Comparison of ENCODE assay signal across 8 cellular contexts in the genomic region with DNA sequence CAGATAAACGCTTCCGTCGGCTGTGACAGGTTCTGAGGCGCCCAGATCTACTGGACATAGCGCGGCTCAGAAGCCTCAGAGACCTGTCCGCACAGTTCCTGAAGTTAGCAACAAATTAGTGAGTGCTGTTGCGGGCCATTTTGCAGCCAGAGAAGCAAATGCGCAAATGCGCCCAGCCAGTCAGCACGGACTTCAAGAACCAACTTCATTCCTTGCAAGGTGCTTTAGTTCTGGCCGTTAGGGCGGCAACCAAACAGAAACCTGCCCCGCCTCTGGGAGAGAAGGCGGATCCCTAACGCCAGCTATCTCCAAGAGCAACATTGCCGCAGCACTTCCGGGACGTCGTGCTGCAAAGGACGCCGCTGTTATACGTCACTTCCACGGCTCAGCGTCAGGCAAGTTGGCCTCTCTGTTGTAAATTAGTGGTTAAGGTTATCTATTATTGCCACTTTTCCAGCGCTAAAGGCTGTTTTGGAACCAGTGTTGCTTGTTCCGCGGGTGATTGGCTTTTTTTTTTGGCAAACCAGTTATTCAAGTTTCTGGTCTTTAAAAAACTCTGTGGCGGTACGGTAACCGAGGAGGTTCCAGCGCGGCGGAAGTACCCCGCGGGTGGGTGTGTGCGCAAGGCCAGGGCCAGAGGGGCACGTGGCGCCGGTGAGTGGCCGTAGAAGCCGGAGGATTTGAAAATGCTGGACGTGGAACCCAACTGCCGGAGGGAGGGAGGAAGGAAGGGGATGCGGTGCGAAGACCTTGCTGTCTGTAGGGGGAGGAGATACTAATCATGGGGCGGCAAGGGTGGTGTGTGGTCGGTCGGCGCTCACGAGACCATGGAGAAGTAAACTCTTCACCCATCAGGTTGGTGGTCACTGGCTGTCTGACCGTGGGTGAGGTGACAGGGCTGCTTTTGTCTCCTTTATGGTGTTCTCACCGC. TPM values are rescaled to one million over a fixed set of nuclear protein-coding genes. Genes with fewer than 3 reads are reported as not detected.
DNase-seq lines count a peak whose midpoint lies in the region; ATAC-seq and TF ChIP-seq lines count a peak whose summit lies in the region.

A gene (plus strand): TSS at position 612 of the 931 bp plus-strand sequence. CDS start 403 bp downstream, outside the sequence.

- peak; percentile 100 for ATAC-seq in GM21381 (IDR thresholded peaks at IDR 0.05; ENCODE audit: unreplicated experiment)
- ATAC-seq in activated CD8-positive, alpha-beta memory T cell treated with anti-CD3 and anti-CD28 coated beads, Interleukin-2, amount 10 ng/mL, durations not matched to agents 7 days and 5 days, result peak; percentile 94

- no peak for TF ChIP-seq CTCF in endodermal cell (conservative IDR thresholded peaks at IDR 0.05)

- peak within 1 kb of the TSS; percentile 95 for H3K4me3 Mint-ChIP-seq in activated CD8-positive, alpha-beta memory T cell treated with anti-CD3 and anti-CD28 coated beads, Interleukin-2, amount 10 ng/mL, durations not matched to agents 7 days and 5 days
- H3K4me3 Mint-ChIP-seq in endodermal cell, result peak within 1 kb of the TSS; percentile 97

- H3K4me1 Mint-ChIP-seq in activated CD8-positive, alpha-beta memory T cell treated with anti-CD3 and anti-CD28 coated beads, Interleukin-2, amount 10 ng/mL, durations not matched to agents 7 days and 5 days, result peaks cover 58% of the 10 kb centered on the region
- peaks cover 32% of the 10 kb centered on the region for H3K4me1 Mint-ChIP-seq in endodermal cell

- no peaks in the 10 kb centered on the region for H3K27me3 Mint-ChIP-seq in activated CD8-positive, alpha-beta memory T cell treated with anti-CD3 and anti-CD28 coated beads, Interleukin-2, amount 10 ng/mL, durations not matched to agents 7 days and 5 days
- no peaks in the 10 kb centered on the region for H3K27me3 Mint-ChIP-seq in endodermal cell (ENCODE audit: insufficient read depth)

- H3K9me3 ChIP-seq in NT2/D1 (ENCODE audit: insufficient read depth, low read length), result no peaks in the 10 kb centered on the region
- H3K9me3 ChIP-seq in endodermal cell (ENCODE audit: control insufficient read depth, low read length), result no peaks in the 10 kb centered on the region

- WGBS in endodermal cell (ENCODE audit: insufficient coverage in 1 of 2, insufficient read length in 1 of 2), 2 experiments, result 2 to 6% methylated on average over 22 to 53 of the region's 53 CpGs

- H3K9me3 Mint-ChIP-seq in activated CD8-positive, alpha-beta memory T cell treated with anti-CD3 and anti-CD28 coated beads, Interleukin-2, amount 10 ng/mL, durations not matched to agents 7 days and 5 days (ENCODE audit: low read depth), result no peaks in the 10 kb centered on the region
- no peaks in the 10 kb centered on the region for H3K9me3 Mint-ChIP-seq in endodermal cell

- DNase-seq in COR-L47 (lab: John Stamatoyannopoulos, UW), result peak; percentile 83
- peak in 75 of 76 experiments; percentile 61 to 96 (median 90) for DNase-seq in HUDEP-2 (lab: John Stamatoyannopoulos, UW; ENCODE audit: unreplicated experiment in 76 of 76)
- DNase-seq in NT2/D1 (ENCODE audit: low read depth, low spot score), result peak; percentile 92
- DNase-seq in activated CD8-positive, alpha-beta memory T cell treated with anti-CD3 and anti-CD28 coated beads, Interleukin-2, amount 10 ng/mL, durations not matched to agents 7 days and 5 days, result peak; percentile 96
- peak; percentile 97 for DNase-seq in endodermal cell
- DNase-seq in mesenteric fat pad (ENCODE audit: low spot score), result peak; percentile 91
- DNase-seq in stimulated activated CD8-positive, alpha-beta memory T cell treated with anti-CD3 and anti-CD28 coated beads, Interleukin-15, amount 100 ng/mL, for 24 hours (ENCODE audit: low read depth), result peak; percentile 61

- H3K4me1 ChIP-seq in NT2/D1 (ENCODE audit: insufficient read depth, insufficient read length), result no peaks in the 10 kb centered on the region
- H3K4me1 ChIP-seq in endodermal cell (ENCODE audit: control insufficient read depth, insufficient read depth, low read length), result no peaks in the 10 kb centered on the region

- H3K27me3 ChIP-seq in NT2/D1 (ENCODE audit: insufficient read depth, insufficient read length), result no peaks in the 10 kb centered on the region
- no peaks in the 10 kb centered on the region for H3K27me3 ChIP-seq in endodermal cell (ENCODE audit: control insufficient read depth, insufficient read depth, low read length, poor library complexity, severe bottlenecking)

- H3K9ac ChIP-seq in NT2/D1 (ENCODE audit: insufficient read length, low read depth) (peak within 1 kb of the TSS; percentile 95), endodermal cell (ENCODE audit: extremely low read depth, low read length, poor library complexity, severe bottlenecking) (peak within 1 kb of the TSS; percentile 92)

- H3K27ac ChIP-seq in endodermal cell (ENCODE audit: low read depth, low read length), result peak within 1 kb of the TSS; percentile 73

- H3K27ac Mint-ChIP-seq in activated CD8-positive, alpha-beta memory T cell treated with anti-CD3 and anti-CD28 coated beads, Interleukin-2, amount 10 ng/mL, durations not matched to agents 7 days and 5 days, result peak within 1 kb of the TSS; percentile 98
- peak within 1 kb of the TSS; percentile 99 for H3K27ac Mint-ChIP-seq in endodermal cell

- peaks cover 36% of the 10 kb centered on the region for H3K36me3 Mint-ChIP-seq in activated CD8-positive, alpha-beta memory T cell treated with anti-CD3 and anti-CD28 coated beads, Interleukin-2, amount 10 ng/mL, durations not matched to agents 7 days and 5 days
- peaks cover 32% of the 10 kb centered on the region for H3K36me3 Mint-ChIP-seq in endodermal cell (ENCODE audit: low read depth)

- CTCF ChIA-PET in activated CD8-positive, alpha-beta memory T cell treated with anti-CD3 and anti-CD28 coated beads, Interleukin-2, amount 10 ng/mL, durations not matched to agents 7 days and 5 days (lab: Charles Lee), result interaction anchor here (0.7 to 4.2 kb wide), 5 partner anchors 11 to 382 kb away, joined by 3 to 17 read pairs (median 7); a partner anchor contains a TSS

- H3K4me3 ChIP-seq in NT2/D1 (ENCODE audit: insufficient read length, low read depth), result peak within 1 kb of the TSS; percentile 97
- peak within 1 kb of the TSS; percentile 97 for H3K4me3 ChIP-seq in endodermal cell (ENCODE audit: low read length)

- peaks cover 31% of the 10 kb centered on the region for H3K36me3 ChIP-seq in NT2/D1 (ENCODE audit: insufficient read depth, insufficient read length, low read length)
- H3K36me3 ChIP-seq in endodermal cell (ENCODE audit: control insufficient read depth, insufficient read depth, low read length), result peaks cover 31% of the 10 kb centered on the region

RNA-seq across cellular contexts. Expression of the gene that starts here (rescaled TPM):
- total RNA-seq in activated CD8-positive, alpha-beta memory T cell treated with anti-CD3 and anti-CD28 coated beads, Interleukin-2, amount 10 ng/mL, durations not matched to agents 7 days and 5 days, result 10 to 100 TPM; 25.2 to 29.9 TPM
- 10 to 100 TPM; 33.3 to 35.3 TPM for total RNA-seq in endodermal cell
- 38.8 TPM for polyA plus RNA-seq in endodermal cell (2013, experiment 1 of 2)
- polyA plus RNA-seq in endodermal cell (2013, experiment 2 of 2), result 34.7 TPM
- total RNA-seq in mesenteric fat pad, result 15.7 TPM

Comparison
In these comparisons a context has a peak if more than half of its experiments do, and no peak if none do; other contexts are left out.
1. Peak in every context shown above with its lines: DNase-seq, ATAC-seq, H3K4me3 ChIP-seq and H3K27ac ChIP-seq.